In the genomic region with DNA sequence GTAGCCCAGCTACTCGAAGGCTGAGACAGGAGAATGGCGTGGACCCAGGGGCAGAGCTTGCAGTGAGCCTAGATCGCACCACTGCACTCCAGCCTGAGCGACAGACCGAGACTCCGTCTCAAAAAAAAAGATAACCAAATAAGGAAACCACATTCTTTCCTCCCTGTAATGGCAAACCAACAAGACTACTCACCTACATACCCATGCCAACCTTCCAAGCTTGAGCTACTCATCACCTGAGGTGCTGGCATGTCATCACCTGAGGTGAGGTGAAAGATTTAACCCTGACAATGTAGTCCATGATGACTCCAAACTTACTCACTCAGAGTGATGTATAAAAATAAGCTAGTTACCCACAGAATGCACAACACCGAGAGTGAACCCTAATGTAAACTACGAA, we compare ENCODE assay signal across 22 cellular contexts.
DNase-seq lines count a peak whose midpoint lies in the region; ATAC-seq, FAIRE-seq and TF ChIP-seq lines count a peak whose summit lies in the region.
"Had no signal": no experiment of that assay in that cellular context is flagged by ENCODE, and none has a peak within 500 bp of the region (broad histone marks: within the 10 kb centered on the region; RNA-seq: fewer than 3 reads in every experiment).

No MANE protein-coding gene starts in this region.

- TF ChIP-seq CTCF in WTC11 (IDR thresholded peaks at IDR 0.05): no peak
- no peak for TF ChIP-seq CTCF in kidney epithelial cell (IDR thresholded peaks at IDR 0.05; ENCODE audit: insufficient read depth, low read length, poor library complexity, severe bottlenecking)
- no peak for TF ChIP-seq CTCF in psoas muscle (IDR thresholded peaks at IDR 0.05)

- H3K4me3 Mint-ChIP-seq in activated CD4-positive, alpha-beta T cell treated with anti-CD3 and anti-CD28 coated beads, Interleukin-2, amount 10 ng/mL, durations not matched to agents 24 days and 14 days: peak overlapping the region; percentile 21
- H3K4me3 Mint-ChIP-seq in WTC11: no peak overlapping the region
- H3K4me3 Mint-ChIP-seq: activated T-helper 1 cell treated with anti-CD3 and anti-CD28 coated beads, Interleukin-12 subunit alpha, Interleukin-12 subunit beta, Interleukin-2, Interleukin-4 antibody, amounts not matched to agents 30 ng/mL and 10 ng/mL and 1 ng/mL, durations not matched to agents 14 hours and 24 hours and 36 hours; CD8-positive, alpha-beta memory T cell; natural killer cell had no signal

- no peak overlapping the region for H3K27ac ChIP-seq in psoas muscle
- H3K27ac ChIP-seq: hepatocyte, HL-60, Peyer's patch, WERI-Rb-1 had no signal

- H3K9me3 Mint-ChIP-seq in activated CD4-positive, alpha-beta T cell treated with anti-CD3 and anti-CD28 coated beads, Interleukin-2, amount 10 ng/mL, durations not matched to agents 24 days and 14 days: no peaks in the 10 kb centered on the region
- H3K9me3 Mint-ChIP-seq in WTC11: no peaks in the 10 kb centered on the region
- H3K9me3 Mint-ChIP-seq: activated T-helper 1 cell treated with anti-CD3 and anti-CD28 coated beads, Interleukin-12 subunit alpha, Interleukin-12 subunit beta, Interleukin-2, Interleukin-4 antibody, amounts not matched to agents 30 ng/mL and 10 ng/mL and 1 ng/mL, durations not matched to agents 14 hours and 24 hours and 36 hours; CD8-positive, alpha-beta memory T cell; natural killer cell had no signal

- H3K36me3 Mint-ChIP-seq in activated CD4-positive, alpha-beta T cell treated with anti-CD3 and anti-CD28 coated beads, Interleukin-2, amount 10 ng/mL, durations not matched to agents 24 days and 14 days (ENCODE audit: low read depth): peaks cover 22% of the 10 kb centered on the region
- H3K36me3 Mint-ChIP-seq in WTC11: peaks cover 11% of the 10 kb centered on the region
- H3K36me3 Mint-ChIP-seq: natural killer cell had no signal

- no peak overlapping the region for H3K27ac Mint-ChIP-seq in activated CD4-positive, alpha-beta T cell treated with anti-CD3 and anti-CD28 coated beads, Interleukin-2, amount 10 ng/mL, durations not matched to agents 24 days and 14 days
- peak overlapping the region; percentile 87; the same call in 1 of the 2 replicates for H3K27ac Mint-ChIP-seq in WTC11
- H3K27ac Mint-ChIP-seq: activated T-helper 1 cell treated with anti-CD3 and anti-CD28 coated beads, Interleukin-12 subunit alpha, Interleukin-12 subunit beta, Interleukin-2, Interleukin-4 antibody, amounts not matched to agents 30 ng/mL and 10 ng/mL and 1 ng/mL, durations not matched to agents 14 hours and 24 hours and 36 hours; natural killer cell had no signal

- H3K4me1 ChIP-seq in psoas muscle: peaks cover 52% of the 10 kb centered on the region

- H3K4me1 Mint-ChIP-seq in activated CD4-positive, alpha-beta T cell treated with anti-CD3 and anti-CD28 coated beads, Interleukin-2, amount 10 ng/mL, durations not matched to agents 24 days and 14 days: peaks cover 55% of the 10 kb centered on the region
- H3K4me1 Mint-ChIP-seq in WTC11: peaks cover 36% of the 10 kb centered on the region

- 96 to 97% (median 97%) methylated on average over 8 of the region's 8 CpGs for WGBS in psoas muscle, 3 donors

- no peak for DNase-seq in activated CD4-positive, alpha-beta T cell treated with anti-CD3 and anti-CD28 coated beads, Interleukin-2, amount 10 ng/mL, durations not matched to agents 24 days and 14 days
- no peak for DNase-seq in activated CD4-positive, alpha-beta T cell treated with anti-CD3 and anti-CD28 coated beads for 48 hours
- DNase-seq in GM12892 (ENCODE audit: insufficient read length) (no peak), WTC11 (ENCODE audit: low spot score) (no peak), kidney epithelial cell (ENCODE audit: low read depth) (peak; percentile 84), psoas muscle (no peak), NK-92 (lab: John Stamatoyannopoulos, UW; ENCODE audit: unreplicated experiment) (no peak)
- DNase-seq: CD8-positive, alpha-beta memory T cell; dermis blood vessel endothelial cell; GDM1; natural killer cell; NCI-H1694; Peyer's patch; stimulated activated CD4-positive, alpha-beta T cell treated with anti-CD3 and anti-CD28 coated beads, Interleukin-2, amount 100 ng/mL, for 24 hours; stimulated activated CD8-positive, alpha-beta memory T cell treated with anti-CD3 and anti-CD28 coated beads, Interleukin-4, amount 100 ng/mL, for 48 hours; WERI-Rb-1 had no signal

- ATAC-seq in WTC11 (no peak), psoas muscle (no peak), GM18907 (IDR thresholded peaks at IDR 0.05; ENCODE audit: unreplicated experiment) (no peak)
- ATAC-seq: left lobe of liver, natural killer cell had no signal

- no peak overlapping the region for H3K4me3 ChIP-seq in kidney epithelial cell (ENCODE audit: low read depth, low read length)
- H3K4me3 ChIP-seq in psoas muscle: no peak overlapping the region
- H3K4me3 ChIP-seq: hepatocyte, Peyer's patch had no signal

- H3K27me3 ChIP-seq in kidney epithelial cell (ENCODE audit: control insufficient read depth, insufficient read depth, low read length) (no peaks in the 10 kb centered on the region), psoas muscle (ENCODE audit: insufficient read depth in 3 of 3, low read length in 2 of 3) (no peaks in the 10 kb centered on the region)
- H3K27me3 ChIP-seq: hepatocyte, Peyer's patch had no signal

- no peaks in the 10 kb centered on the region for H3K9me3 ChIP-seq in psoas muscle
- H3K9me3 ChIP-seq: Peyer's patch had no signal

- POLR2A ChIA-PET in WTC11 (lab: Charles Lee): interaction anchor here (0.6 kb wide), 1 partner anchor 449 kb away, joined by 3 read pairs; no protein-coding TSS in a partner anchor

- no peaks in the 10 kb centered on the region for H3K27me3 Mint-ChIP-seq in activated CD4-positive, alpha-beta T cell treated with anti-CD3 and anti-CD28 coated beads, Interleukin-2, amount 10 ng/mL, durations not matched to agents 24 days and 14 days
- no peaks in the 10 kb centered on the region for H3K27me3 Mint-ChIP-seq in WTC11 (ENCODE audit: low read depth)
- H3K27me3 Mint-ChIP-seq: CD8-positive, alpha-beta memory T cell had no signal

- TF ChIP-seq POLR2A in GM12892 (IDR thresholded peaks at IDR 0.05; ENCODE audit: low read depth, low read length): no peak

- intact Hi-C loops in activated CD4-positive, alpha-beta T cell treated with anti-CD3 and anti-CD28 coated beads, Interleukin-2, amount 10 ng/mL, durations not matched to agents 24 days and 14 days (cut with micrococcal nuclease): loop anchor here (5.0 kb wide), 1 partner anchor 131 kb away; no protein-coding TSS in a partner anchor
- intact Hi-C loops in psoas muscle (cut with DNase I): no loop called here

- FAIRE-seq in GM12892 (lab: Jason Lieb, UNC): peak; percentile 42
- FAIRE-seq: A204.1 had no signal

- CTCF ChIA-PET in WTC11 (lab: Charles Lee): interaction anchor here (0.9 to 1.7 kb wide), 2 partner anchors 13 to 163 kb away, joined by 3 to 5 read pairs; a partner anchor contains a TSS

- no peaks in the 10 kb centered on the region for H3K36me3 ChIP-seq in kidney epithelial cell (ENCODE audit: control insufficient read depth, insufficient read depth, low read length)
- H3K36me3 ChIP-seq in psoas muscle (ENCODE audit: insufficient read depth in 1 of 2, low read depth in 1 of 2): no peaks in the 10 kb centered on the region
- H3K36me3 ChIP-seq: Peyer's patch had no signal

TF ChIP-seq in WTC11, 78 proteins besides CTCF, POLR2A, EP300 and RAD21 (continues in another document):
- TF ChIP-seq SMAD4 (CRISPR knock-in tag; IDR thresholded peaks at IDR 0.05) (no peak), SMAD3 (CRISPR knock-in tag; IDR thresholded peaks at IDR 0.05; ENCODE audit: borderline replicate concordance) (no peak), SOX15 (CRISPR knock-in tag; IDR thresholded peaks at IDR 0.05) (no peak), ETV6 (CRISPR knock-in tag; IDR thresholded peaks at IDR 0.05) (no peak), OVOL2 (CRISPR knock-in tag; IDR thresholded peaks at IDR 0.05; ENCODE audit: borderline replicate concordance) (no peak)
- TF ChIP-seq, protein P1, sequence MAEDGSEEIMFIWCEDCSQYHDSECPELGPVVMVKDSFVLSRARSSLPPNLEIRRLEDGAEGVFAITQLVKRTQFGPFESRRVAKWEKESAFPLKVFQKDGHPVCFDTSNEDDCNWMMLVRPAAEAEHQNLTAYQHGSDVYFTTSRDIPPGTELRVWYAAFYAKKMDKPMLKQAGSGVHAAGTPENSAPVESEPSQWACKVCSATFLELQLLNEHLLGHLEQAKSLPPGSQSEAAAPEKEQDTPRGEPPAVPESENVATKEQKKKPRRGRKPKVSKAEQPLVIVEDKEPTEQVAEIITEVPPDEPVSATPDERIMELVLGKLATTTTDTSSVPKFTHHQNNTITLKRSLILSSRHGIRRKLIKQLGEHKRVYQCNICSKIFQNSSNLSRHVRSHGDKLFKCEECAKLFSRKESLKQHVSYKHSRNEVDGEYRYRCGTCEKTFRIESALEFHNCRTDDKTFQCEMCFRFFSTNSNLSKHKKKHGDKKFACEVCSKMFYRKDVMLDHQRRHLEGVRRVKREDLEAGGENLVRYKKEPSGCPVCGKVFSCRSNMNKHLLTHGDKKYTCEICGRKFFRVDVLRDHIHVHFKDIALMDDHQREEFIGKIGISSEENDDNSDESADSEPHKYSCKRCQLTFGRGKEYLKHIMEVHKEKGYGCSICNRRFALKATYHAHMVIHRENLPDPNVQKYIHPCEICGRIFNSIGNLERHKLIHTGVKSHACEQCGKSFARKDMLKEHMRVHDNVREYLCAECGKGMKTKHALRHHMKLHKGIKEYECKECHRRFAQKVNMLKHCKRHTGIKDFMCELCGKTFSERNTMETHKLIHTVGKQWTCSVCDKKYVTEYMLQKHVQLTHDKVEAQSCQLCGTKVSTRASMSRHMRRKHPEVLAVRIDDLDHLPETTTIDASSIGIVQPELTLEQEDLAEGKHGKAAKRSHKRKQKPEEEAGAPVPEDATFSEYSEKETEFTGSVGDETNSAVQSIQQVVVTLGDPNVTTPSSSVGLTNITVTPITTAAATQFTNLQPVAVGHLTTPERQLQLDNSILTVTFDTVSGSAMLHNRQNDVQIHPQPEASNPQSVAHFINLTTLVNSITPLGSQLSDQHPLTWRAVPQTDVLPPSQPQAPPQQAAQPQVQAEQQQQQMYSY (CRISPR knock-in tag; IDR thresholded peaks at IDR 0.05): no peak
- TF ChIP-seq, protein P2, sequence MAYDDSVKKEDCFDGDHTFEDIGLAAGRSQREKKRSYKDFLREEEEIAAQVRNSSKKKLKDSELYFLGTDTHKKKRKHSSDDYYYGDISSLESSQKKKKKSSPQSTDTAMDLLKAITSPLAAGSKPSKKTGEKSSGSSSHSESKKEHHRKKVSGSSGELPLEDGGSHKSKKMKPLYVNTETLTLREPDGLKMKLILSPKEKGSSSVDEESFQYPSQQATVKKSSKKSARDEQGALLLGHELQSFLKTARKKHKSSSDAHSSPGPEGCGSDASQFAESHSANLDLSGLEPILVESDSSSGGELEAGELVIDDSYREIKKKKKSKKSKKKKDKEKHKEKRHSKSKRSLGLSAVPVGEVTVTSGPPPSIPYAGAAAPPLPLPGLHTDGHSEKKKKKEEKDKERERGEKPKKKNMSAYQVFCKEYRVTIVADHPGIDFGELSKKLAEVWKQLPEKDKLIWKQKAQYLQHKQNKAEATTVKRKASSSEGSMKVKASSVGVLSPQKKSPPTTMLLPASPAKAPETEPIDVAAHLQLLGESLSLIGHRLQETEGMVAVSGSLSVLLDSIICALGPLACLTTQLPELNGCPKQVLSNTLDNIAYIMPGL (CRISPR knock-in tag; IDR thresholded peaks at IDR 0.05): no peak
